In the genomic region with DNA sequence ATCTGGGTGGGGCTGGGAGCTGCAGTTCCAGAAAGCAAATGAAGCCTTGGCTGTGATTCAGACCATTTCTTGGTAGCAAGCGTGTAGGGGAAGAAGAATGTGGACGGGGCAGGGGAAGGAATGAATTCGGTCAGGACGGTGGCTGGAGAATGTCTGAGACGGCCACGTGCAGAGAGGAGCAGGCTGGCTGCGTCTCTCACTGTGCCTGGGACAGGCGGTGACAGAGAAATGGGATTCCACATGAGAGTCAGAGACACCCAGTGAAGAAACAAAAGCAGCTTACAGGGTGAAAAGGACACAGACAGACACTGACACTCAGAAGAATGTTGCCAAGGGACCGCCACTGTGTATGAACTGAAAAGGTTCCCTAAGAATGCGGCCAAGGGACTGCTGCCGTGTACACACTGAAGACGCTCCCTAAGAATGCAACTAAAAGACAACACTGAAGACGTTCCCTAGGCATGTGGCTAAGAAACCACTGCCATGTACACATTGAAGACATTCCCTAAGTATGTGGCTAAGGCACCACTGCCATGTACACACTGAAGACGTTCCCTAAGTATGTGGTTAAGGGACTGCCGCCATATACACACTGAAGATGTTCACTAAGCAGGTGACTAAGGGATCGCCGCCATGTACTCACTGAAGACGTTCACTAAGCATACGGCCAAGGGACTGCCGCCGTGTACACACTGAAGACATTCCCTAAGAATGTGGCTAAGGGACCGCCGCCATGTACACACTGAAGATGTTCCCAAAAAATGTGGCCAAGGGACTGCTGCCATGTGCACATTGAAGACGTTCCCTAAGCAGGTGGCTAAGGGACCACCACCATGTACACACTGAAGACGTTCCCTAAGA, we compare ENCODE assay signal across 1 cellular context.
A peak's percentile ranks its signal among the peaks of the same experiment; 100 is the strongest.
TF ChIP-seq lines count a peak whose summit lies in the region.

No MANE protein-coding gene starts in this region.

TF ChIP-seq in K562, 482 proteins besides CTCF, POLR2A, EP300 and RAD21 (continued from another document and continues in another):
- TF ChIP-seq, protein P1, sequence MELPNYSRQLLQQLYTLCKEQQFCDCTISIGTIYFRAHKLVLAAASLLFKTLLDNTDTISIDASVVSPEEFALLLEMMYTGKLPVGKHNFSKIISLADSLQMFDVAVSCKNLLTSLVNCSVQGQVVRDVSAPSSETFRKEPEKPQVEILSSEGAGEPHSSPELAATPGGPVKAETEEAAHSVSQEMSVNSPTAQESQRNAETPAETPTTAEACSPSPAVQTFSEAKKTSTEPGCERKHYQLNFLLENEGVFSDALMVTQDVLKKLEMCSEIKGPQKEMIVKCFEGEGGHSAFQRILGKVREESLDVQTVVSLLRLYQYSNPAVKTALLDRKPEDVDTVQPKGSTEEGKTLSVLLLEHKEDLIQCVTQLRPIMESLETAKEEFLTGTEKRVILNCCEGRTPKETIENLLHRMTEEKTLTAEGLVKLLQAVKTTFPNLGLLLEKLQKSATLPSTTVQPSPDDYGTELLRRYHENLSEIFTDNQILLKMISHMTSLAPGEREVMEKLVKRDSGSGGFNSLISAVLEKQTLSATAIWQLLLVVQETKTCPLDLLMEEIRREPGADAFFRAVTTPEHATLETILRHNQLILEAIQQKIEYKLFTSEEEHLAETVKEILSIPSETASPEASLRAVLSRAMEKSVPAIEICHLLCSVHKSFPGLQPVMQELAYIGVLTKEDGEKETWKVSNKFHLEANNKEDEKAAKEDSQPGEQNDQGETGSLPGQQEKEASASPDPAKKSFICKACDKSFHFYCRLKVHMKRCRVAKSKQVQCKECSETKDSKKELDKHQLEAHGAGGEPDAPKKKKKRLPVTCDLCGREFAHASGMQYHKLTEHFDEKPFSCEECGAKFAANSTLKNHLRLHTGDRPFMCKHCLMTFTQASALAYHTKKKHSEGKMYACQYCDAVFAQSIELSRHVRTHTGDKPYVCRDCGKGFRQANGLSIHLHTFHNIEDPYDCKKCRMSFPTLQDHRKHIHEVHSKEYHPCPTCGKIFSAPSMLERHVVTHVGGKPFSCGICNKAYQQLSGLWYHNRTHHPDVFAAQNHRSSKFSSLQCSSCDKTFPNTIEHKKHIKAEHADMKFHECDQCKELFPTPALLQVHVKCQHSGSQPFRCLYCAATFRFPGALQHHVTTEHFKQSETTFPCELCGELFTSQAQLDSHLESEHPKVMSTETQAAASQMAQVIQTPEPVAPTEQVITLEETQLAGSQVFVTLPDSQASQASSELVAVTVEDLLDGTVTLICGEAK (IDR thresholded peaks at IDR 0.05), result no peak
- TF ChIP-seq, protein P1 (CRISPR knock-in tag; IDR thresholded peaks at IDR 0.05), result no peak
- TF ChIP-seq CHCHD3 (CRISPR knock-in tag; IDR thresholded peaks at IDR 0.05) (no peak), PML (IDR thresholded peaks at IDR 0.05; ENCODE audit: low read length) (peak; percentile 49), HMG20A (CRISPR knock-in tag; conservative IDR thresholded peaks at IDR 0.05) (no peak), ATF7 (IDR thresholded peaks at IDR 0.05) (no peak), CHD4 (IDR thresholded peaks at IDR 0.05; ENCODE audit: insufficient read depth, insufficient replicate concordance, low read depth, low read length, poor library complexity, severe bottlenecking) (peak; percentile 75), ZNF197 (CRISPR knock-in tag; IDR thresholded peaks at IDR 0.05; ENCODE audit: low read depth) (no peak), HMGN3 (IDR thresholded peaks at IDR 0.05; ENCODE audit: borderline replicate concordance, extremely low read depth, insufficient read length, low read depth, low read length) (no peak), STAT5B (CRISPR knock-in tag; IDR thresholded peaks at IDR 0.05) (no peak), NFE2L1 (tag; IDR thresholded peaks at IDR 0.05; ENCODE audit: borderline replicate concordance, low read depth) (no peak), POU5F1 (IDR thresholded peaks at IDR 0.05; ENCODE audit: borderline replicate concordance, low read depth, low read length, partially characterized antibody) (no peak), EP400 (IDR thresholded peaks at IDR 0.05) (peak; percentile 87), CCAR2 (IDR thresholded peaks at IDR 0.05; ENCODE audit: low read depth, low read length) (no peak), SIRT6 (IDR thresholded peaks at IDR 0.05; ENCODE audit: low read depth, low read length) (no peak), SRSF1 (IDR thresholded peaks at IDR 0.05; ENCODE audit: low read depth, low read length) (no peak), ZNF780A (CRISPR knock-in tag; IDR thresholded peaks at IDR 0.05) (no peak), ZFP30 (CRISPR knock-in tag; IDR thresholded peaks at IDR 0.05; ENCODE audit: borderline replicate concordance) (no peak), ZNF133 (CRISPR knock-in tag; IDR thresholded peaks at IDR 0.05) (no peak), CREM (IDR thresholded peaks at IDR 0.05; ENCODE audit: low read depth) (no peak), BMI1 (IDR thresholded peaks at IDR 0.05; ENCODE audit: low read length) (no peak), KDM5B (IDR thresholded peaks at IDR 0.05; ENCODE audit: insufficient replicate concordance, low read depth, low read length) (no peak)
- TF ChIP-seq, protein P2, sequence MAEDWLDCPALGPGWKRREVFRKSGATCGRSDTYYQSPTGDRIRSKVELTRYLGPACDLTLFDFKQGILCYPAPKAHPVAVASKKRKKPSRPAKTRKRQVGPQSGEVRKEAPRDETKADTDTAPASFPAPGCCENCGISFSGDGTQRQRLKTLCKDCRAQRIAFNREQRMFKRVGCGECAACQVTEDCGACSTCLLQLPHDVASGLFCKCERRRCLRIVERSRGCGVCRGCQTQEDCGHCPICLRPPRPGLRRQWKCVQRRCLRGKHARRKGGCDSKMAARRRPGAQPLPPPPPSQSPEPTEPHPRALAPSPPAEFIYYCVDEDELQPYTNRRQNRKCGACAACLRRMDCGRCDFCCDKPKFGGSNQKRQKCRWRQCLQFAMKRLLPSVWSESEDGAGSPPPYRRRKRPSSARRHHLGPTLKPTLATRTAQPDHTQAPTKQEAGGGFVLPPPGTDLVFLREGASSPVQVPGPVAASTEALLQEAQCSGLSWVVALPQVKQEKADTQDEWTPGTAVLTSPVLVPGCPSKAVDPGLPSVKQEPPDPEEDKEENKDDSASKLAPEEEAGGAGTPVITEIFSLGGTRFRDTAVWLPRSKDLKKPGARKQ (CRISPR knock-in tag; IDR thresholded peaks at IDR 0.05), result no peak
- TF ChIP-seq, protein P3, sequence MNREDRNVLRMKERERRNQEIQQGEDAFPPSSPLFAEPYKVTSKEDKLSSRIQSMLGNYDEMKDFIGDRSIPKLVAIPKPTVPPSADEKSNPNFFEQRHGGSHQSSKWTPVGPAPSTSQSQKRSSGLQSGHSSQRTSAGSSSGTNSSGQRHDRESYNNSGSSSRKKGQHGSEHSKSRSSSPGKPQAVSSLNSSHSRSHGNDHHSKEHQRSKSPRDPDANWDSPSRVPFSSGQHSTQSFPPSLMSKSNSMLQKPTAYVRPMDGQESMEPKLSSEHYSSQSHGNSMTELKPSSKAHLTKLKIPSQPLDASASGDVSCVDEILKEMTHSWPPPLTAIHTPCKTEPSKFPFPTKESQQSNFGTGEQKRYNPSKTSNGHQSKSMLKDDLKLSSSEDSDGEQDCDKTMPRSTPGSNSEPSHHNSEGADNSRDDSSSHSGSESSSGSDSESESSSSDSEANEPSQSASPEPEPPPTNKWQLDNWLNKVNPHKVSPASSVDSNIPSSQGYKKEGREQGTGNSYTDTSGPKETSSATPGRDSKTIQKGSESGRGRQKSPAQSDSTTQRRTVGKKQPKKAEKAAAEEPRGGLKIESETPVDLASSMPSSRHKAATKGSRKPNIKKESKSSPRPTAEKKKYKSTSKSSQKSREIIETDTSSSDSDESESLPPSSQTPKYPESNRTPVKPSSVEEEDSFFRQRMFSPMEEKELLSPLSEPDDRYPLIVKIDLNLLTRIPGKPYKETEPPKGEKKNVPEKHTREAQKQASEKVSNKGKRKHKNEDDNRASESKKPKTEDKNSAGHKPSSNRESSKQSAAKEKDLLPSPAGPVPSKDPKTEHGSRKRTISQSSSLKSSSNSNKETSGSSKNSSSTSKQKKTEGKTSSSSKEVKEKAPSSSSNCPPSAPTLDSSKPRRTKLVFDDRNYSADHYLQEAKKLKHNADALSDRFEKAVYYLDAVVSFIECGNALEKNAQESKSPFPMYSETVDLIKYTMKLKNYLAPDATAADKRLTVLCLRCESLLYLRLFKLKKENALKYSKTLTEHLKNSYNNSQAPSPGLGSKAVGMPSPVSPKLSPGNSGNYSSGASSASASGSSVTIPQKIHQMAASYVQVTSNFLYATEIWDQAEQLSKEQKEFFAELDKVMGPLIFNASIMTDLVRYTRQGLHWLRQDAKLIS (CRISPR knock-in tag; IDR thresholded peaks at IDR 0.05), result no peak
- TF ChIP-seq, protein P4, sequence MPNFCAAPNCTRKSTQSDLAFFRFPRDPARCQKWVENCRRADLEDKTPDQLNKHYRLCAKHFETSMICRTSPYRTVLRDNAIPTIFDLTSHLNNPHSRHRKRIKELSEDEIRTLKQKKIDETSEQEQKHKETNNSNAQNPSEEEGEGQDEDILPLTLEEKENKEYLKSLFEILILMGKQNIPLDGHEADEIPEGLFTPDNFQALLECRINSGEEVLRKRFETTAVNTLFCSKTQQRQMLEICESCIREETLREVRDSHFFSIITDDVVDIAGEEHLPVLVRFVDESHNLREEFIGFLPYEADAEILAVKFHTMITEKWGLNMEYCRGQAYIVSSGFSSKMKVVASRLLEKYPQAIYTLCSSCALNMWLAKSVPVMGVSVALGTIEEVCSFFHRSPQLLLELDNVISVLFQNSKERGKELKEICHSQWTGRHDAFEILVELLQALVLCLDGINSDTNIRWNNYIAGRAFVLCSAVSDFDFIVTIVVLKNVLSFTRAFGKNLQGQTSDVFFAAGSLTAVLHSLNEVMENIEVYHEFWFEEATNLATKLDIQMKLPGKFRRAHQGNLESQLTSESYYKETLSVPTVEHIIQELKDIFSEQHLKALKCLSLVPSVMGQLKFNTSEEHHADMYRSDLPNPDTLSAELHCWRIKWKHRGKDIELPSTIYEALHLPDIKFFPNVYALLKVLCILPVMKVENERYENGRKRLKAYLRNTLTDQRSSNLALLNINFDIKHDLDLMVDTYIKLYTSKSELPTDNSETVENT (CRISPR knock-in tag; IDR thresholded peaks at IDR 0.05), result no peak
- TF ChIP-seq, protein P5, sequence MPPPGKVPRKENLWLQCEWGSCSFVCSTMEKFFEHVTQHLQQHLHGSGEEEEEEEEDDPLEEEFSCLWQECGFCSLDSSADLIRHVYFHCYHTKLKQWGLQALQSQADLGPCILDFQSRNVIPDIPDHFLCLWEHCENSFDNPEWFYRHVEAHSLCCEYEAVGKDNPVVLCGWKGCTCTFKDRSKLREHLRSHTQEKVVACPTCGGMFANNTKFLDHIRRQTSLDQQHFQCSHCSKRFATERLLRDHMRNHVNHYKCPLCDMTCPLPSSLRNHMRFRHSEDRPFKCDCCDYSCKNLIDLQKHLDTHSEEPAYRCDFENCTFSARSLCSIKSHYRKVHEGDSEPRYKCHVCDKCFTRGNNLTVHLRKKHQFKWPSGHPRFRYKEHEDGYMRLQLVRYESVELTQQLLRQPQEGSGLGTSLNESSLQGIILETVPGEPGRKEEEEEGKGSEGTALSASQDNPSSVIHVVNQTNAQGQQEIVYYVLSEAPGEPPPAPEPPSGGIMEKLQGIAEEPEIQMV (tag; conservative IDR thresholded peaks at IDR 0.05; ENCODE audit: low read depth), result no peak
- TF ChIP-seq, protein P6, sequence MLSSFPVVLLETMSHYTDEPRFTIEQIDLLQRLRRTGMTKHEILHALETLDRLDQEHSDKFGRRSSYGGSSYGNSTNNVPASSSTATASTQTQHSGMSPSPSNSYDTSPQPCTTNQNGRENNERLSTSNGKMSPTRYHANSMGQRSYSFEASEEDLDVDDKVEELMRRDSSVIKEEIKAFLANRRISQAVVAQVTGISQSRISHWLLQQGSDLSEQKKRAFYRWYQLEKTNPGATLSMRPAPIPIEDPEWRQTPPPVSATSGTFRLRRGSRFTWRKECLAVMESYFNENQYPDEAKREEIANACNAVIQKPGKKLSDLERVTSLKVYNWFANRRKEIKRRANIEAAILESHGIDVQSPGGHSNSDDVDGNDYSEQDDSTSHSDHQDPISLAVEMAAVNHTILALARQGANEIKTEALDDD (IDR thresholded peaks at IDR 0.05), result no peak
- TF ChIP-seq, protein P7, sequence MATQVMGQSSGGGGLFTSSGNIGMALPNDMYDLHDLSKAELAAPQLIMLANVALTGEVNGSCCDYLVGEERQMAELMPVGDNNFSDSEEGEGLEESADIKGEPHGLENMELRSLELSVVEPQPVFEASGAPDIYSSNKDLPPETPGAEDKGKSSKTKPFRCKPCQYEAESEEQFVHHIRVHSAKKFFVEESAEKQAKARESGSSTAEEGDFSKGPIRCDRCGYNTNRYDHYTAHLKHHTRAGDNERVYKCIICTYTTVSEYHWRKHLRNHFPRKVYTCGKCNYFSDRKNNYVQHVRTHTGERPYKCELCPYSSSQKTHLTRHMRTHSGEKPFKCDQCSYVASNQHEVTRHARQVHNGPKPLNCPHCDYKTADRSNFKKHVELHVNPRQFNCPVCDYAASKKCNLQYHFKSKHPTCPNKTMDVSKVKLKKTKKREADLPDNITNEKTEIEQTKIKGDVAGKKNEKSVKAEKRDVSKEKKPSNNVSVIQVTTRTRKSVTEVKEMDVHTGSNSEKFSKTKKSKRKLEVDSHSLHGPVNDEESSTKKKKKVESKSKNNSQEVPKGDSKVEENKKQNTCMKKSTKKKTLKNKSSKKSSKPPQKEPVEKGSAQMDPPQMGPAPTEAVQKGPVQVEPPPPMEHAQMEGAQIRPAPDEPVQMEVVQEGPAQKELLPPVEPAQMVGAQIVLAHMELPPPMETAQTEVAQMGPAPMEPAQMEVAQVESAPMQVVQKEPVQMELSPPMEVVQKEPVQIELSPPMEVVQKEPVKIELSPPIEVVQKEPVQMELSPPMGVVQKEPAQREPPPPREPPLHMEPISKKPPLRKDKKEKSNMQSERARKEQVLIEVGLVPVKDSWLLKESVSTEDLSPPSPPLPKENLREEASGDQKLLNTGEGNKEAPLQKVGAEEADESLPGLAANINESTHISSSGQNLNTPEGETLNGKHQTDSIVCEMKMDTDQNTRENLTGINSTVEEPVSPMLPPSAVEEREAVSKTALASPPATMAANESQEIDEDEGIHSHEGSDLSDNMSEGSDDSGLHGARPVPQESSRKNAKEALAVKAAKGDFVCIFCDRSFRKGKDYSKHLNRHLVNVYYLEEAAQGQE (CRISPR knock-in tag; IDR thresholded peaks at IDR 0.05; ENCODE audit: low read depth), result no peak
